19 cellular contexts compared by ENCODE assay signal in the genomic region with DNA sequence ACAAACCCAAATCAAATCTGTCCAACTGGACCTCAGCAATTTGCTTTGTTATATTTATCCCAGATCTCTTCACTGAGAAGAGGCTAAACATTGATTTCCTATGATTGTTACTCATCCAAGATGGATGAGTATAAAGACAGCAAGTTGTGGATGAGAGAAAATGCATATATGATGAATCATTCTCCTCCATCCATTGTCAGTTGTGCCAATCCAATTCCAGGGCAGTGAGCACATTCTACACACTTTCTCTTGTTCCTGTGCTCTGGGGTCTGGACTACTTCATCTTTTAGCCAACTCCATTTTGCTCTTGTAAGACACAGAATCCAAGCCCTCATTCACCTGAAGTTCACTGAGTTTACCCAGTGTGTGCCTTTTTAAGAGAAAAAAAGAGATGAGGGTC.
A peak's percentile ranks its signal among the peaks of the same experiment; 100 is the strongest.
DNase-seq lines count a peak whose midpoint lies in the region; ATAC-seq, FAIRE-seq and TF ChIP-seq lines count a peak whose summit lies in the region.
"Had no signal": no experiment of that assay in that cellular context is flagged by ENCODE, and none has a peak within 500 bp of the region (broad histone marks: within the 10 kb centered on the region; RNA-seq: fewer than 3 reads in every experiment).

No MANE protein-coding gene starts in this region.

- ATAC-seq in WTC11, result no peak
- ATAC-seq in T-helper 17 cell, result no peak
- no peak for ATAC-seq in stimulated activated naive CD8-positive, alpha-beta T cell treated with anti-CD3 and anti-CD28 coated beads, Interleukin-15, amount 100 ng/mL, for 72 hours
- ATAC-seq: left lung, T-cell had no signal

- H3K9me2 ChIP-seq in SK-N-SH, result no peaks in the 10 kb centered on the region

- peaks cover 17% of the 10 kb centered on the region for H3F3A ChIP-seq in SK-N-SH (replicated peaks; ENCODE audit: insufficient read depth)

- H3K4me1 ChIP-seq in SK-N-SH (ENCODE audit: control insufficient read depth in 1 of 2, insufficient read depth in 2 of 2, low read depth in 1 of 2, low read length in 1 of 2), result peaks cover 0 to 14% of the 10 kb centered on the region in 2 experiments; a peak in 2 of 4 replicates
- H3K4me1 ChIP-seq: left lung had no signal

- no peak for TF ChIP-seq POLR2A in H54 (IDR thresholded peaks at IDR 0.05; ENCODE audit: low read depth, low read length)

- TF ChIP-seq EP300 in SK-N-SH (IDR thresholded peaks at IDR 0.05; ENCODE audit: borderline replicate concordance in 1 of 2, low read depth in 1 of 2, low read length in 1 of 2), result 0 out of 4 replicates have a peak, but pooled peaks of 1 of the 2 experiments have one; percentile 52

- no peak overlapping the region; the same call in 1 of the 2 replicates for H3K9ac ChIP-seq in SK-N-SH

- H3K9me3 ChIP-seq in SK-N-SH (no peaks in the 10 kb centered on the region), T-helper 17 cell (ENCODE audit: control insufficient read depth, low read length, poor library complexity, severe bottlenecking) (no peaks in the 10 kb centered on the region)

- POLR2A ChIA-PET in SK-N-SH (lab: Yijun Ruan, JAX), result no interaction called here
- POLR2A ChIA-PET in WTC11 (lab: Charles Lee), result no interaction called here

- H3K4me3 Mint-ChIP-seq in WTC11 (no peak overlapping the region), T-helper 17 cell (no peak overlapping the region)
- no peak overlapping the region for H3K4me3 Mint-ChIP-seq in stimulated activated naive CD8-positive, alpha-beta T cell treated with anti-CD3 and anti-CD28 coated beads, Interleukin-15, amount 100 ng/mL, for 72 hours
- H3K4me3 Mint-ChIP-seq: CD4-positive, alpha-beta memory T cell; T-cell had no signal

- H3K27ac Mint-ChIP-seq in WTC11, result no peak overlapping the region
- no peak overlapping the region for H3K27ac Mint-ChIP-seq in T-helper 17 cell
- no peak overlapping the region for H3K27ac Mint-ChIP-seq in stimulated activated naive CD8-positive, alpha-beta T cell treated with anti-CD3 and anti-CD28 coated beads, Interleukin-15, amount 100 ng/mL, for 72 hours
- H3K27ac Mint-ChIP-seq: T-cell had no signal

- H3K4me2 ChIP-seq in SK-N-SH, result peak overlapping the region; percentile 42; the same call in 1 of the 2 replicates

- CTCF ChIA-PET in SK-N-SH (lab: Yijun Ruan, JAX) (interaction anchor here (1.0 to 1.5 kb wide), 3 partner anchors 9 to 23 kb away, joined by 4 to 7 read pairs (median 7); no protein-coding TSS in a partner anchor), WTC11 (lab: Charles Lee) (interaction anchor here (1.1 to 1.2 kb wide), 2 partner anchors 14 to 17 kb away, joined by 6 to 7 read pairs; no protein-coding TSS in a partner anchor)

- no peak overlapping the region for H2AFZ ChIP-seq in SK-N-SH (ENCODE audit: low read depth)

- H3K27ac ChIP-seq in SK-N-SH (ENCODE audit: low read depth in 2 of 2, low read length in 1 of 2), result peak overlapping the region in 1 of 2 experiments; percentile 75; a peak in 2 of 4 replicates
- H3K27ac ChIP-seq: cardiac muscle cell, left lung had no signal

- no peak for TF ChIP-seq CTCF in SK-N-SH (IDR thresholded peaks at IDR 0.05)
- TF ChIP-seq CTCF in WTC11 (IDR thresholded peaks at IDR 0.05), result no peak

- no peaks in the 10 kb centered on the region for H3K79me2 ChIP-seq in SK-N-SH (ENCODE audit: insufficient read depth)

- H3K36me3 Mint-ChIP-seq in WTC11, result no peaks in the 10 kb centered on the region
- H3K36me3 Mint-ChIP-seq in T-helper 17 cell (ENCODE audit: low read depth), result peaks cover 7% of the 10 kb centered on the region

- no peak for TF ChIP-seq RAD21 in SK-N-SH (IDR thresholded peaks at IDR 0.05; ENCODE audit: low read length)

- FAIRE-seq in H54 (lab: Jason Lieb, UNC), result peak; percentile 96

- peaks cover 6 to 15% of the 10 kb centered on the region in 2 experiments for H3K36me3 ChIP-seq in SK-N-SH (replicated peaks in 1 of 2; ENCODE audit: control insufficient read depth in 1 of 2, insufficient read depth in 2 of 2, low read length in 1 of 2)
- H3K36me3 ChIP-seq: cardiac muscle cell, left lung had no signal

- peak; percentile 46 for DNase-seq in H54 (ENCODE audit: insufficient read length, low spot score)
- DNase-seq in SK-N-SH, result no peak
- peak; percentile 20 for DNase-seq in fibroblast of gingiva (ENCODE audit: low read depth)
- peak; percentile 58 for DNase-seq in skeletal muscle cell (ENCODE audit: low read depth)
- no peak for DNase-seq in WTC11 (ENCODE audit: low spot score)
- DNase-seq in T-helper 17 cell, result no peak
- no peak for DNase-seq in HuH-7 (ENCODE audit: low spot score)
- no peak for DNase-seq in stimulated activated naive CD8-positive, alpha-beta T cell treated with anti-CD3 and anti-CD28 coated beads, Interleukin-15, amount 100 ng/mL, for 72 hours
- DNase-seq: activated CD4-positive, CD25-positive, alpha-beta regulatory T cell; activated effector memory CD4-positive, alpha-beta T cell treated with anti-CD3 and anti-CD28 coated beads, Interleukin-2, amount 50 U/mL, for 16 hours; CD4-positive, alpha-beta memory T cell; hippocampal formation; left lung; NCI-H187 treated with DMSO at 0.1 percent for 48 hours; NCI-H524 treated with DMSO at 0.1 percent for 48 hours; stimulated activated CD4-positive, alpha-beta T cell treated with anti-CD3 and anti-CD28 coated beads, Interleukin-15, amount 100 ng/mL, for 24 hours; substantia nigra; T-cell had no signal

- H3K9me3 Mint-ChIP-seq in WTC11, result peaks cover 12% of the 10 kb centered on the region
- peaks cover 8 to 9% of the 10 kb centered on the region in 2 donors for H3K9me3 Mint-ChIP-seq in stimulated activated naive CD8-positive, alpha-beta T cell treated with anti-CD3 and anti-CD28 coated beads, Interleukin-15, amount 100 ng/mL, for 72 hours

- H3K27me3 ChIP-seq in SK-N-SH (ENCODE audit: insufficient read depth), result no peaks in the 10 kb centered on the region
- H3K27me3 ChIP-seq: cardiac muscle cell, left lung had no signal

- peaks cover 10% of the 10 kb centered on the region; the same call in 1 of the 2 replicates for H3K4me1 Mint-ChIP-seq in WTC11
- H3K4me1 Mint-ChIP-seq in T-helper 17 cell, result no peaks in the 10 kb centered on the region
- no peaks in the 10 kb centered on the region for H3K4me1 Mint-ChIP-seq in stimulated activated naive CD8-positive, alpha-beta T cell treated with anti-CD3 and anti-CD28 coated beads, Interleukin-15, amount 100 ng/mL, for 72 hours
- H3K4me1 Mint-ChIP-seq: CD4-positive, alpha-beta memory T cell; T-cell had no signal

- no peaks in the 10 kb centered on the region for H4K20me1 ChIP-seq in SK-N-SH (ENCODE audit: insufficient read depth)

- H3K27me3 Mint-ChIP-seq in WTC11 (ENCODE audit: low read depth) (peaks cover 6% of the 10 kb centered on the region), T-helper 17 cell (peaks cover 17% of the 10 kb centered on the region)
- peaks cover 31% of the 10 kb centered on the region for H3K27me3 Mint-ChIP-seq in stimulated activated naive CD8-positive, alpha-beta T cell treated with anti-CD3 and anti-CD28 coated beads, Interleukin-15, amount 100 ng/mL, for 72 hours

- H3K4me3 ChIP-seq in SK-N-SH (ENCODE audit: low read depth in 2 of 2, low read length in 1 of 2) (no peak overlapping the region), skeletal muscle cell (ENCODE audit: low read depth, low read length) (no peak overlapping the region)
- H3K4me3 ChIP-seq: cardiac muscle cell, left lung had no signal

TF ChIP-seq in SK-N-SH, 30 proteins besides CTCF, POLR2A, EP300 and RAD21 (continues in another document):
- TF ChIP-seq POLR2AphosphoS5 (IDR thresholded peaks at IDR 0.05; ENCODE audit: low read depth, low read length) (peak; percentile 64; the same call in 1 of the 2 replicates), MEF2A (IDR thresholded peaks at IDR 0.05; ENCODE audit: borderline replicate concordance, low read depth) (0 out of 2 replicates have a peak, but pooled peaks have one; percentile 27), PBX3 (IDR thresholded peaks at IDR 0.05) (peak; percentile 87), GABPA (IDR thresholded peaks at IDR 0.05; ENCODE audit: low read depth) (no peak), FOSL2 (IDR thresholded peaks at IDR 0.05; ENCODE audit: borderline replicate concordance, low read depth) (peak; percentile 89)

TF ChIP-seq in WTC11, 78 proteins besides CTCF, POLR2A, EP300 and RAD21 (continues in another document):
- TF ChIP-seq ZSCAN18 (CRISPR knock-in tag; IDR thresholded peaks at IDR 0.05), result no peak
- no peak for TF ChIP-seq CREB1 (CRISPR knock-in tag; IDR thresholded peaks at IDR 0.05)
- TF ChIP-seq ZNF416 (CRISPR knock-in tag; IDR thresholded peaks at IDR 0.05), result no peak
- TF ChIP-seq ZBTB21 (CRISPR knock-in tag; IDR thresholded peaks at IDR 0.05; ENCODE audit: borderline replicate concordance), result no peak
- no peak for TF ChIP-seq ZNF281 (CRISPR knock-in tag; IDR thresholded peaks at IDR 0.05)
- no peak for TF ChIP-seq ESRRA (CRISPR knock-in tag; IDR thresholded peaks at IDR 0.05; ENCODE audit: borderline replicate concordance)
- no peak for TF ChIP-seq ZNF396 (CRISPR knock-in tag; IDR thresholded peaks at IDR 0.05; ENCODE audit: borderline replicate concordance)

Comparison
In these comparisons a context has a peak if more than half of its experiments do, and no peak if none do; other contexts are left out.
1. DNase-seq: peak in H54 (single experiment), fibroblast of gingiva (single experiment) and skeletal muscle cell (single experiment); none in SK-N-SH (single experiment), WTC11 (single experiment), T-helper 17 cell (0 of 3), HuH-7 (single experiment) and stimulated activated naive CD8-positive, alpha-beta T cell treated with anti-CD3 and anti-CD28 coated beads, Interleukin-15, amount 100 ng/mL, for 72 hours (0 of 2).